In genomic region chr19:33225458-33225925, GRCh38 we compare ENCODE assay signal across 12 cellular contexts. TPM values are rescaled to one million over a fixed set of nuclear protein-coding genes. Genes with fewer than 3 reads are reported as not detected.
DNase-seq lines count a peak whose midpoint lies in the region; ATAC-seq and TF ChIP-seq lines count a peak whose summit lies in the region.
"Had no signal": no experiment of that assay in that cellular context is flagged by ENCODE, and none has a peak within 500 bp of the region (broad histone marks: within the 10 kb centered on the region; RNA-seq: fewer than 3 reads in every experiment).

SLC7A10 (minus strand) TSS chr19:33225850; CDS start chr19:33225703, 147 bp downstream.

- POLR2A ChIA-PET in A673 (lab: Charles Lee; ENCODE audit: low non-redundant PET): no interaction called here

- H3K9me3 ChIP-seq in A673 (ENCODE audit: low read depth, low read length, poor library complexity, severe bottlenecking) (peaks cover 19% of the 10 kb centered on the region), esophagus muscularis mucosa (peaks cover 0 to 25% (median 22%) of the 10 kb centered on the region in 4 donors)

- CTCF ChIA-PET in A673 (lab: Charles Lee): interaction anchor here (0.7 to 1.0 kb wide), 3 partner anchors 10 to 1046 kb away, joined by 3 to 4 read pairs (median 4); no protein-coding TSS in a partner anchor

- no peak for TF ChIP-seq POLR2A in esophagus muscularis mucosa (IDR thresholded peaks at IDR 0.05; ENCODE audit: low read depth)

- ATAC-seq in natural killer cell treated with Interleukin-12 subunit alpha and Interleukin-12 subunit beta and Interleukin-15 and Interleukin-18, amount 100 ng/mL, for 72 hours: no peak
- ATAC-seq in GM21786 (IDR thresholded peaks at IDR 0.05; ENCODE audit: unreplicated experiment): no peak

- H3K4me3 ChIP-seq in A673 (ENCODE audit: low read depth, low read length, poor library complexity, severe bottlenecking): peak within 1 kb of the TSS; percentile 27
- H3K4me3 ChIP-seq in esophagus muscularis mucosa: peak within 1 kb of the TSS; percentile 14 to 40 (median 28)

- WGBS in esophagus muscularis mucosa: no CpG with 5 or more reads among the region's 62 CpGs

- DNase-seq in A673 (ENCODE audit: low spot score): no peak
- peak; percentile 74 for DNase-seq in HuH-7.5 (ENCODE audit: low spot score)
- no peak for DNase-seq in esophagus muscularis mucosa (ENCODE audit: extremely low spot score)
- no peak for DNase-seq in natural killer cell treated with Interleukin-12 subunit alpha and Interleukin-12 subunit beta and Interleukin-15 and Interleukin-18, amount 100 ng/mL, for 72 hours (ENCODE audit: low spot score)
- no peak for DNase-seq in AML-193 (lab: John Stamatoyannopoulos, UW)
- no peak for DNase-seq in activated CD4-positive, alpha-beta T cell treated with anti-CD3 and anti-CD28 coated beads, Interleukin-2, amount 50 U/mL, for 1 hour
- no peak for DNase-seq in NCI-H2081 (lab: John Stamatoyannopoulos, UW)
- DNase-seq: aorta, DND-41, NCI-H1694 had no signal

- H3K4me3 Mint-ChIP-seq in natural killer cell treated with Interleukin-12 subunit alpha and Interleukin-12 subunit beta and Interleukin-15 and Interleukin-18, amount 100 ng/mL, for 72 hours: peak within 1 kb of the TSS; percentile 54

- intact Hi-C loops in A673 (cut with micrococcal nuclease; ENCODE audit: unreplicated experiment) (no loop called here), esophagus muscularis mucosa (cut with DNase I) (no loop called here)

- TF ChIP-seq EP300 in esophagus muscularis mucosa (IDR thresholded peaks at IDR 0.05): no peak

- H3K36me3 Mint-ChIP-seq in natural killer cell treated with Interleukin-12 subunit alpha and Interleukin-12 subunit beta and Interleukin-15 and Interleukin-18, amount 100 ng/mL, for 72 hours: peaks cover 16% of the 10 kb centered on the region

- no peak within 1 kb of the TSS for H3K27ac ChIP-seq in A673 (ENCODE audit: low read depth, low read length, poor library complexity, severe bottlenecking)
- H3K27ac ChIP-seq in esophagus muscularis mucosa (replicated peaks in 1 of 4): no peak within 1 kb of the TSS

- peaks cover 33 to 37% of the 10 kb centered on the region in 2 donors for H3K27me3 Mint-ChIP-seq in natural killer cell treated with Interleukin-12 subunit alpha and Interleukin-12 subunit beta and Interleukin-15 and Interleukin-18, amount 100 ng/mL, for 72 hours

- H3K9me3 Mint-ChIP-seq in natural killer cell treated with Interleukin-12 subunit alpha and Interleukin-12 subunit beta and Interleukin-15 and Interleukin-18, amount 100 ng/mL, for 72 hours: peaks cover 6% of the 10 kb centered on the region

- no peak within 1 kb of the TSS for H3K27ac Mint-ChIP-seq in natural killer cell treated with Interleukin-12 subunit alpha and Interleukin-12 subunit beta and Interleukin-15 and Interleukin-18, amount 100 ng/mL, for 72 hours

- TF ChIP-seq CTCF in A673 (conservative IDR thresholded peaks at IDR 0.05; ENCODE audit: low read depth, low read length): no peak
- no peak for TF ChIP-seq CTCF in esophagus muscularis mucosa (IDR thresholded peaks at IDR 0.05)

- BruUV-seq in A673 (replicated peaks; lab: Mats Ljungman, UMichigan): no TSS peak

- H3K4me1 ChIP-seq in A673 (ENCODE audit: insufficient read depth, low read length, poor library complexity, severe bottlenecking): no peaks in the 10 kb centered on the region
- peaks cover 8 to 27% (median 22%) of the 10 kb centered on the region in 4 donors for H3K4me1 ChIP-seq in esophagus muscularis mucosa

- H3K27me3 ChIP-seq in A673 (replicated peaks; ENCODE audit: insufficient read depth, low read depth, low read length, poor library complexity) (peaks cover 52% of the 10 kb centered on the region), esophagus muscularis mucosa (peaks cover 14 to 93% (median 39%) of the 10 kb centered on the region in 4 donors)

- H3K36me3 ChIP-seq in A673 (ENCODE audit: insufficient read depth, low read length, poor library complexity, severe bottlenecking) (no peaks in the 10 kb centered on the region), esophagus muscularis mucosa (no peaks in the 10 kb centered on the region)

- peaks cover 0 to 9% of the 10 kb centered on the region in 2 donors for H3K4me1 Mint-ChIP-seq in natural killer cell treated with Interleukin-12 subunit alpha and Interleukin-12 subunit beta and Interleukin-15 and Interleukin-18, amount 100 ng/mL, for 72 hours (ENCODE audit: low read depth in 2 of 2)

RNA-seq across cellular contexts. Expression of gene SLC7A10, which starts in this region (rescaled TPM):
- total RNA-seq in A673 (2021) (0.17 and 0.28 TPM in 2 replicates), esophagus muscularis mucosa (not detected)
- not detected for total RNA-seq in natural killer cell treated with Interleukin-12 subunit alpha and Interleukin-12 subunit beta and Interleukin-15 and Interleukin-18, amount 100 ng/mL, for 72 hours
- total RNA-seq: kidney epithelial cell had no signal
